8 cellular contexts compared by ENCODE assay signal in genomic region chr7:42930889-42931288, GRCh38. TPM values are rescaled to one million over a fixed set of nuclear protein-coding genes. Genes with fewer than 3 reads are reported as not detected.
A peak's percentile ranks its signal among the peaks of the same experiment; 100 is the strongest.
DNase-seq lines count a peak whose midpoint lies in the region; ATAC-seq and TF ChIP-seq lines count a peak whose summit lies in the region.

No MANE protein-coding gene starts in this region.

- DNase-seq in T-helper 1 cell (no peak), adipocyte (ENCODE audit: low read depth) (peak; percentile 33), kidney epithelial cell (ENCODE audit: low read depth) (no peak), testis (no peak)

- peak overlapping the region in 1 of 2 donors; percentile 82 for H3K27ac ChIP-seq in testis

- H3K36me3 Mint-ChIP-seq in T-helper 1 cell treated with Interleukin-12 subunit alpha and Interleukin-12 subunit beta and Interleukin-4 antibody, amounts not matched to agents 30 μg/mL and 1 μg/mL, for 36 hours (ENCODE audit: low read depth), result peaks cover 26% of the 10 kb centered on the region

- H3K27me3 ChIP-seq in adipocyte (replicated peaks; ENCODE audit: control insufficient read depth, insufficient read depth, low read length) (no peaks in the 10 kb centered on the region), kidney epithelial cell (ENCODE audit: control insufficient read depth, insufficient read depth, low read length) (no peaks in the 10 kb centered on the region), testis (no peaks in the 10 kb centered on the region)

- H3K4me3 Mint-ChIP-seq in T-helper 1 cell treated with Interleukin-12 subunit alpha and Interleukin-12 subunit beta and Interleukin-4 antibody, amounts not matched to agents 30 μg/mL and 1 μg/mL, for 36 hours, result peak overlapping the region; percentile 94

- H3K27me3 Mint-ChIP-seq in T-helper 1 cell treated with Interleukin-12 subunit alpha and Interleukin-12 subunit beta and Interleukin-4 antibody, amounts not matched to agents 30 μg/mL and 1 μg/mL, for 36 hours (ENCODE audit: low read depth), result no peaks in the 10 kb centered on the region

- peak overlapping the region; percentile 95 for H3K27ac Mint-ChIP-seq in T-helper 1 cell treated with Interleukin-12 subunit alpha and Interleukin-12 subunit beta and Interleukin-4 antibody, amounts not matched to agents 30 μg/mL and 1 μg/mL, for 36 hours

- no peaks in the 10 kb centered on the region for H3K9me3 Mint-ChIP-seq in T-helper 1 cell treated with Interleukin-12 subunit alpha and Interleukin-12 subunit beta and Interleukin-4 antibody, amounts not matched to agents 30 μg/mL and 1 μg/mL, for 36 hours

- H3K36me3 ChIP-seq in adipocyte (ENCODE audit: control insufficient read depth, insufficient read depth, low read length, severe bottlenecking) (peaks cover 28% of the 10 kb centered on the region), kidney epithelial cell (ENCODE audit: control insufficient read depth, insufficient read depth, low read length) (no peaks in the 10 kb centered on the region), testis (ENCODE audit: low read depth, missing control alignments) (no peaks in the 10 kb centered on the region)

- no peak for TF ChIP-seq POLR2A in testis (IDR thresholded peaks at IDR 0.05)

- TF ChIP-seq CTCF in kidney epithelial cell (IDR thresholded peaks at IDR 0.05; ENCODE audit: insufficient read depth, low read length, poor library complexity, severe bottlenecking) (no peak), testis (IDR thresholded peaks at IDR 0.05) (no peak)

- ATAC-seq in HG03196 (IDR thresholded peaks at IDR 0.05; ENCODE audit: unreplicated experiment) (no peak), GM21717 (IDR thresholded peaks at IDR 0.05; ENCODE audit: unreplicated experiment) (no peak), HG03460 (IDR thresholded peaks at IDR 0.05; ENCODE audit: unreplicated experiment) (no peak)

- WGBS in testis, 2 donors, result 7 to 8% methylated on average over 5 of the region's 5 CpGs

- intact Hi-C loops in testis (cut with DNase I; ENCODE audit: low total_unique reads), result no loop called here

- peaks cover 43% of the 10 kb centered on the region for H3K4me1 Mint-ChIP-seq in T-helper 1 cell treated with Interleukin-12 subunit alpha and Interleukin-12 subunit beta and Interleukin-4 antibody, amounts not matched to agents 30 μg/mL and 1 μg/mL, for 36 hours (ENCODE audit: low read depth)

- H3K9me3 ChIP-seq in adipocyte (ENCODE audit: control insufficient read depth, low read length), result no peaks in the 10 kb centered on the region
- no peaks in the 10 kb centered on the region for H3K9me3 ChIP-seq in testis

- peaks cover 44% of the 10 kb centered on the region for H3K4me1 ChIP-seq in adipocyte (ENCODE audit: control insufficient read depth, insufficient read depth, low read length)
- H3K4me1 ChIP-seq in testis, result peaks cover 22% of the 10 kb centered on the region

- H3K4me3 ChIP-seq in adipocyte (ENCODE audit: low read length) (peak overlapping the region; percentile 98), kidney epithelial cell (ENCODE audit: low read depth, low read length) (peak overlapping the region; percentile 100), testis (peak overlapping the region; percentile 73 to 91)

- peak overlapping the region; percentile 97 for H3K9ac ChIP-seq in adipocyte (ENCODE audit: low read length)

RNA-seq across cellular contexts. Expression of gene PSMA2, which starts 1.1 kb away (rescaled TPM):
- total RNA-seq in kidney epithelial cell, result 71.2 and 91.8 TPM in 2 replicates
- total RNA-seq in testis, result 10 to 100 TPM; 50.1 to 50.9 TPM
- 114 TPM for polyA plus RNA-seq in testis (ENCODE audit: insufficient read depth, low read depth, low replicate concordance)

RNA-seq across cellular contexts. Expression of gene MRPL32, which starts 1.3 kb away (rescaled TPM):
- total RNA-seq in kidney epithelial cell (95.4 and 97.9 TPM in 2 replicates), testis (10 to 100 TPM; 50.1 to 56.8 TPM)
- polyA plus RNA-seq in testis (ENCODE audit: insufficient read depth, low read depth, low replicate concordance), result 46.9 TPM

RNA-seq across cellular contexts. Expression of gene C7orf25, which starts 19.0 kb away (rescaled TPM):
- total RNA-seq in kidney epithelial cell (10.5 and 14.4 TPM in 2 replicates), testis (10 to 100 TPM; 21.2 to 23.5 TPM)
- polyA plus RNA-seq in testis (ENCODE audit: insufficient read depth, low read depth, low replicate concordance), result 4.7 TPM
